8 cellular contexts compared by ENCODE assay signal in genomic region chr3:28241221-28242160, GRCh38. TPM values are rescaled to one million over a fixed set of nuclear protein-coding genes. Genes with fewer than 3 reads are reported as not detected.
A peak's percentile ranks its signal among the peaks of the same experiment; 100 is the strongest.
DNase-seq lines count a peak whose midpoint lies in the region; ATAC-seq, FAIRE-seq and TF ChIP-seq lines count a peak whose summit lies in the region.

Gene CMC1 (plus strand): TSS chr3:28241619. CDS start chr3:28241794, 175 bp downstream.

- peak; percentile 80 for FAIRE-seq in RCC 7860 (lab: Jason Lieb, UNC)

- H3K27me3 Mint-ChIP-seq in activated T-cell treated with anti-CD3 and anti-CD28 coated beads, Interleukin-2, amount 50 U/mL, for 72 hours (ENCODE audit: low read depth) = no peaks in the 10 kb centered on the region

- TF ChIP-seq CTCF in esophagus muscularis mucosa (IDR thresholded peaks at IDR 0.05) = no peak

- H3K36me3 ChIP-seq in KOPT-K1 (ENCODE audit: insufficient read depth, low read length) = no peaks in the 10 kb centered on the region
- H3K36me3 ChIP-seq in esophagus muscularis mucosa = no peaks in the 10 kb centered on the region

- H3K9me3 ChIP-seq in KOPT-K1 (ENCODE audit: insufficient read depth, low read length, poor library complexity, severe bottlenecking) = no peaks in the 10 kb centered on the region
- no peaks in the 10 kb centered on the region for H3K9me3 ChIP-seq in esophagus muscularis mucosa

- H3K9me3 Mint-ChIP-seq in activated T-cell treated with anti-CD3 and anti-CD28 coated beads, Interleukin-2, amount 50 U/mL, for 72 hours = peaks cover 1 to 2% of the 10 kb centered on the region in 2 donors

- peak; percentile 44 for TF ChIP-seq POLR2A in esophagus muscularis mucosa (IDR thresholded peaks at IDR 0.05; ENCODE audit: low read depth)

- peaks cover 4 to 8% of the 10 kb centered on the region in 2 donors for H3K36me3 Mint-ChIP-seq in activated T-cell treated with anti-CD3 and anti-CD28 coated beads, Interleukin-2, amount 50 U/mL, for 72 hours (ENCODE audit: insufficient read depth in 2 of 2)

- under 1% methylated on average over 55 of the region's 68 CpGs for WGBS in esophagus muscularis mucosa

- ATAC-seq in GM21786 (IDR thresholded peaks at IDR 0.05; ENCODE audit: unreplicated experiment) = peak; percentile 97
- peak; percentile 94 to 96 for ATAC-seq in activated T-cell treated with anti-CD3 and anti-CD28 coated beads, Interleukin-2, amount 50 U/mL, for 72 hours (replicated peaks in 1 of 2)

- peaks cover 35% of the 10 kb centered on the region for H3K4me1 Mint-ChIP-seq in activated T-cell treated with anti-CD3 and anti-CD28 coated beads, Interleukin-2, amount 50 U/mL, for 72 hours (ENCODE audit: low read depth)

- H3K4me3 Mint-ChIP-seq in activated T-cell treated with anti-CD3 and anti-CD28 coated beads, Interleukin-2, amount 50 U/mL, for 72 hours = peak within 1 kb of the TSS; percentile 94 to 98

- peak within 1 kb of the TSS; percentile 92 for H3K27ac Mint-ChIP-seq in activated T-cell treated with anti-CD3 and anti-CD28 coated beads, Interleukin-2, amount 50 U/mL, for 72 hours

- peak within 1 kb of the TSS; percentile 77 to 96 (median 90) for H3K4me3 ChIP-seq in esophagus muscularis mucosa

- H3K4me1 ChIP-seq in esophagus muscularis mucosa = peaks cover 14 to 32% (median 22%) of the 10 kb centered on the region in 4 donors

- intact Hi-C loops in esophagus muscularis mucosa (cut with DNase I) = no loop called here

- H3K27me3 ChIP-seq in esophagus muscularis mucosa = no peaks in the 10 kb centered on the region

- DNase-seq in DMS79 (lab: John Stamatoyannopoulos, UW) (peak; percentile 76), RCC 7860 (ENCODE audit: low spot score) (peak; percentile 87), esophagus muscularis mucosa (ENCODE audit: extremely low spot score) (peak; percentile 98), myocyte (ENCODE audit: low read depth) (peak; percentile 98)
- DNase-seq in activated T-cell treated with anti-CD3 and anti-CD28 coated beads, Interleukin-2, amount 50 U/mL, for 72 hours = peak; percentile 91 to 94
- DNase-seq in stimulated activated CD8-positive, alpha-beta memory T cell treated with anti-CD3 and anti-CD28 coated beads, Interleukin-7, amount 100 ng/mL, for 48 hours (ENCODE audit: extremely low read depth in 1 of 2, low read depth in 1 of 2) = peak; percentile 87 to 96

- TF ChIP-seq EP300 in esophagus muscularis mucosa (IDR thresholded peaks at IDR 0.05) = no peak

- H3K27ac ChIP-seq in KOPT-K1 (ENCODE audit: low read depth, low read length, poor library complexity, severe bottlenecking) (peak within 1 kb of the TSS; percentile 82), esophagus muscularis mucosa (replicated peaks in 1 of 4) (peak within 1 kb of the TSS; percentile 82 to 83 (median 82))

RNA-seq across cellular contexts. Expression of gene CMC1, which starts in this region (rescaled TPM):
- total RNA-seq in activated T-cell treated with anti-CD3 and anti-CD28 coated beads, Interleukin-2, amount 50 U/mL, for 72 hours = 10 to 100 TPM; 22.8 to 24.2 TPM
- 10 to 100 TPM in 3 of 4 donors, 1 to 10 TPM in 1; 9.1 to 20.3 (median 15.0) TPM for total RNA-seq in esophagus muscularis mucosa
- total RNA-seq in myocyte = 9.8 and 13.7 TPM in 2 replicates
- 30.7 TPM for polyA plus RNA-seq in myocyte (2012)

Comparison
In these comparisons a context has a peak if more than half of its experiments do, and no peak if none do; other contexts are left out.
1. Peak in every context shown above with its lines: DNase-seq, ATAC-seq, H3K4me3 ChIP-seq and H3K27ac ChIP-seq.